8 cellular contexts compared by ENCODE assay signal in genomic region chr11:44894217-44894617, GRCh38. TPM values are rescaled to one million over a fixed set of nuclear protein-coding genes. Genes with fewer than 3 reads are reported as not detected.
DNase-seq lines count a peak whose midpoint lies in the region; ATAC-seq and TF ChIP-seq lines count a peak whose summit lies in the region.

No MANE protein-coding gene starts in this region.

- no peaks in the 10 kb centered on the region for H3K36me3 ChIP-seq in mammary epithelial cell (ENCODE audit: insufficient read depth, low read length)

- intact Hi-C loops in activated B cell treated with CpG ODN at 0.5 μM for 24 hours (cut with micrococcal nuclease), result loop anchor here (1.0 to 5.0 kb wide), 4 partner anchors 167 to 607 kb away; partner anchors contain the start of gene TSPAN18
- intact Hi-C loops in mammary epithelial cell (cut with micrococcal nuclease), result loop anchor here (1.0 to 2.0 kb wide), 4 partner anchors 119 to 337 kb away; no protein-coding TSS in a partner anchor

- no peak overlapping the region for H3K4me2 ChIP-seq in mammary epithelial cell (ENCODE audit: insufficient read depth, low read depth, low read length)

- H3K27ac Mint-ChIP-seq in activated B cell treated with CpG ODN at 0.5 μM for 24 hours, result no peak overlapping the region

- TF ChIP-seq CTCF in activated B cell treated with CpG ODN at 0.5 μM for 24 hours (IDR thresholded peaks at IDR 0.05), result no peak
- TF ChIP-seq CTCF in mammary epithelial cell (conservative IDR thresholded peaks at IDR 0.05 in 1 of 2, IDR thresholded peaks at IDR 0.05 in 1 of 2; ENCODE audit: extremely low read depth in 1 of 2, insufficient read depth in 1 of 2, low read depth in 1 of 2, low read length in 2 of 2), result peak; percentile 75 to 92

- no peak overlapping the region for H3K4me3 ChIP-seq in mammary epithelial cell (replicated peaks in 1 of 3; ENCODE audit: insufficient read depth in 1 of 3, low read depth in 2 of 3, low read length in 3 of 3)

- no TSS peak for BruUV-seq in mammary epithelial cell (replicated peaks; lab: Mats Ljungman, UMichigan)

- CTCF ChIA-PET in activated B cell treated with CpG ODN at 0.5 μM for 24 hours (lab: Charles Lee) (no interaction called here), mammary epithelial cell (lab: Charles Lee; ENCODE audit: low non-redundant PET) (no interaction called here)

- no peaks in the 10 kb centered on the region for H4K20me1 ChIP-seq in mammary epithelial cell (ENCODE audit: insufficient read depth, low read length)

- peaks cover 8% of the 10 kb centered on the region for H3K27me3 Mint-ChIP-seq in activated B cell treated with CpG ODN at 0.5 μM for 24 hours

- no peak overlapping the region for H3K9ac ChIP-seq in mammary epithelial cell (ENCODE audit: insufficient read depth, low read length)

- H3K27ac ChIP-seq in mammary epithelial cell (ENCODE audit: insufficient read depth, low read depth, low read length), result no peak overlapping the region

- no peaks in the 10 kb centered on the region for H3K9me3 ChIP-seq in mammary epithelial cell (replicated peaks; ENCODE audit: insufficient read depth, low read length)

- ATAC-seq in GM18907 (IDR thresholded peaks at IDR 0.05; ENCODE audit: unreplicated experiment) (peak; percentile 54), activated B cell treated with CpG ODN at 0.5 μM for 24 hours (ENCODE audit: low read depth) (peak; percentile 60), GM21723 (IDR thresholded peaks at IDR 0.05; ENCODE audit: unreplicated experiment) (no peak)

- no peak overlapping the region for H2AFZ ChIP-seq in mammary epithelial cell (ENCODE audit: low read depth, low read length)

- POLR2A ChIA-PET in activated B cell treated with CpG ODN at 0.5 μM for 24 hours (lab: Charles Lee), result no interaction called here

- no peak overlapping the region for H3K4me3 Mint-ChIP-seq in activated B cell treated with CpG ODN at 0.5 μM for 24 hours

- H3K36me3 Mint-ChIP-seq in activated B cell treated with CpG ODN at 0.5 μM for 24 hours (ENCODE audit: low read depth), result no peaks in the 10 kb centered on the region

- in situ Hi-C loops in mammary epithelial cell (cut with MboI; ENCODE audit: low sequenced_read_pairs in 2 of 2), result loop anchor here (5.0 to 10.0 kb wide), 2 partner anchors 167 to 269 kb away; partner anchors contain the start of gene TSPAN18 (in 2 of the 2)

- no peaks in the 10 kb centered on the region for H3K79me2 ChIP-seq in mammary epithelial cell (ENCODE audit: insufficient read depth, low read length)

- no peaks in the 10 kb centered on the region for H3K4me1 Mint-ChIP-seq in activated B cell treated with CpG ODN at 0.5 μM for 24 hours

- H3K4me1 ChIP-seq in mammary epithelial cell (ENCODE audit: insufficient read depth, low read length), result no peaks in the 10 kb centered on the region

- dilution Hi-C loops in mammary epithelial cell (cut with HindIII; ENCODE audit: low sequenced_read_pairs), result loop anchor here (25.0 kb wide), 1 partner anchor 257 kb away; no protein-coding TSS in a partner anchor

- no peaks in the 10 kb centered on the region for H3K9me3 Mint-ChIP-seq in activated B cell treated with CpG ODN at 0.5 μM for 24 hours

- DNase-seq in AG08396 (ENCODE audit: low spot score), result peak; percentile 80
- DNase-seq in NCI-H2081 (lab: John Stamatoyannopoulos, UW), result peak; percentile 79 to 87
- DNase-seq in activated B cell treated with CpG ODN at 0.5 μM for 24 hours, result no peak
- DNase-seq in mammary epithelial cell, result peak; percentile 16
- peak; percentile 59 for DNase-seq in kidney tubule cell (ENCODE audit: low spot score)
- peak; percentile 34 to 58 for DNase-seq in stimulated activated CD4-positive, alpha-beta T cell treated with anti-CD3 and anti-CD28 coated beads, Interleukin-4, amount 100 ng/mL, for 4 hours

- H3K27me3 ChIP-seq in mammary epithelial cell (ENCODE audit: insufficient read depth, low read length), result peaks cover 2% of the 10 kb centered on the region

- 10% methylated on average over 2 of the region's 13 CpGs for WGBS in mammary epithelial cell (ENCODE audit: low coverage, missing lambda C conversion rate)

RNA-seq across cellular contexts. Expression of gene TP53I11, which starts 56.5 kb away (rescaled TPM):
- total RNA-seq in activated B cell treated with CpG ODN at 0.5 μM for 24 hours (145 and 175 TPM in 2 replicates), mammary epithelial cell (10 to 100 TPM; 23.2 to 23.5 TPM)
- 7.3 TPM for polyA plus RNA-seq in mammary epithelial cell
- polyA minus RNA-seq in mammary epithelial cell, result 29.3 TPM
